ENCODE assay signal across 19 cellular contexts in the genomic region with DNA sequence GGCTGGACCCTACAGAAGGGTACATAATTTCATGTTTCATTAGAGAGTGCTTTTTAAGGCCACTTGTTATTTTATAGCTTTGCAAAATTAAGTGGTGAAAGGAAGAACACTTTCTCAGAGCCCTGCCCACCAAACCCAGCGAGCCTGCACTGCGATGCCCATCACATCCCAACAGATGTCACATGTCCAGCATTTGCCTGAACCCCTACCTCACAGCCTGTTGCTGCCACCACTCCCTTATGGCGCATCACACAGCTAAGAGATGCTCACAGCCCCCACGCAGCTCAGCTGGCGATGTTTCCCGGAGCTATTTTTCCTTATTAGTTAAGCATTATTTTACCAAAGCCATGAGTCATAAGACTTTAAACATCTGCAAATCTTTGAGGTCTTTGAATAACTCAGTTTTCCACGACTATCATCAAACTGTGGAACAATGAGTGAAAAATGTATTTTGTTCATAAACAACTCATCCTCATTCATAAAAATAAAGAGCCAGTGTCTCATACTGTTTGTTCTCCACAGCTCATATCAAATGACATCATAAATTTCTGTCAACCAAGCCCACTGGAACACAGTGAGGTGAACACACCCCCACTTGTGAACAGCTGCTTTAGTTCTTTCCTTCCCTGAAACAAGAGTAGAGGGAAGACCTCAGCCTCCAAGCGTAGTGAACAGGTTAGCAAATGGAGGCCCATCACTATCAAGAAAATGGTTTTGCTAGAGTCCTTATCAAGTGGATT.
"Had no signal": no experiment of that assay in that cellular context is flagged by ENCODE, and none has a peak within 500 bp of the region (broad histone marks: within the 10 kb centered on the region; RNA-seq: fewer than 3 reads in every experiment).

No MANE protein-coding gene starts in this region.

- H3K4me3 ChIP-seq: dorsolateral prefrontal cortex, mucosa of descending colon, pancreas had no signal

- H3K27ac ChIP-seq: dorsolateral prefrontal cortex, epithelial cell of prostate, pancreas had no signal

- DNase-seq: activated B cell treated with CpG ODN at 0.5 μM for 24 hours; activated CD4-positive, alpha-beta memory T cell treated with anti-CD3 and anti-CD28 coated beads, Interleukin-2, amount 10 ng/mL, durations not matched to agents 7 days and 5 days; activated CD4-positive, alpha-beta T cell treated with anti-CD3 and anti-CD28 coated beads for 4 hours; activated naive CD4-positive, alpha-beta T cell treated with Interleukin-2 at 50 U/mL for 16 hours; activated T-cell treated with anti-CD3 and anti-CD28 coated beads, Interleukin-2, amount 50 U/mL, for 1 hour; anterior cingulate cortex; caudate nucleus; dorsolateral prefrontal cortex; foreskin melanocyte; glutamatergic neuron; hippocampal formation; left cardiac atrium; mesenchymal stem cell; mucosa of descending colon; naive thymus-derived CD4-positive, alpha-beta T cell; pancreas; stimulated activated naive B cell treated with anti-CD40 and anti-IgM and Interleukin-4, amounts not matched to agents 10 μg/mL and 1 μg/mL and 100 μg/mL, for 72 hours; T-helper 9 cell had no signal
